Comparison of ENCODE assay signal across 8 cellular contexts in genomic region chr15:72155021-72155621, GRCh38. TPM values are rescaled to one million over a fixed set of nuclear protein-coding genes. Genes with fewer than 3 reads are reported as not detected.
DNase-seq lines count a peak whose midpoint lies in the region; ATAC-seq and FAIRE-seq lines count a peak whose summit lies in the region.

No MANE protein-coding gene starts in this region.

- no peak overlapping the region for H3K4me3 ChIP-seq in BLaER1
- H3K4me3 ChIP-seq in small intestine (ENCODE audit: low read depth in 1 of 2, low read length in 2 of 2), result peak overlapping the region in 1 of 2 donors; percentile 44

- no peaks in the 10 kb centered on the region for H3K27me3 ChIP-seq in BLaER1
- H3K27me3 ChIP-seq in small intestine (ENCODE audit: control insufficient read depth in 2 of 2, insufficient read depth in 2 of 2, low read length in 2 of 2), result no peaks in the 10 kb centered on the region

- no peak overlapping the region for H3K9ac ChIP-seq in BLaER1

- FAIRE-seq in small intestine (lab: Jason Lieb, UNC), result no peak

- H3K4me2 ChIP-seq in BLaER1, result peak overlapping the region; percentile 63; the same call in 1 of the 2 replicates

- H3K9me3 ChIP-seq in BLaER1, result no peaks in the 10 kb centered on the region
- no peaks in the 10 kb centered on the region for H3K9me3 ChIP-seq in small intestine (ENCODE audit: control insufficient read depth, low read depth)

- H3K27ac ChIP-seq in BLaER1 (no peak overlapping the region), angular gyrus (ENCODE audit: low read depth, low read length) (peak overlapping the region; percentile 45), small intestine (ENCODE audit: low read depth in 1 of 2, low read length in 1 of 2) (peak overlapping the region in 1 of 2 donors; percentile 71)

- WGBS in small intestine, 3 donors, result 6 to 39% (median 24%) methylated on average over 14 of the region's 14 CpGs

- no peaks in the 10 kb centered on the region for H4K20me1 ChIP-seq in BLaER1

- ATAC-seq in HG02678 (IDR thresholded peaks at IDR 0.05; ENCODE audit: unreplicated experiment) (no peak), GM19463 (IDR thresholded peaks at IDR 0.05; ENCODE audit: unreplicated experiment) (no peak)

- H3K36me3 ChIP-seq in BLaER1 (no peaks in the 10 kb centered on the region), small intestine (ENCODE audit: control insufficient read depth in 2 of 2, insufficient read depth in 2 of 2, low read length in 2 of 2) (no peaks in the 10 kb centered on the region)

- DNase-seq in NCI-H1048 (lab: John Stamatoyannopoulos, UW) (peak; percentile 35), hypothalamus (lab: John Stamatoyannopoulos, UW) (peak in 39 of 51 donors; percentile 20 to 77 (median 52)), small intestine (peak; percentile 75)
- DNase-seq in activated CD4-positive, CD25-positive, alpha-beta regulatory T cell treated with anti-CD3 and anti-CD28 coated beads, Interleukin-2, amount 50 U/mL, for 72 hours, result no peak

- H3K4me1 ChIP-seq in BLaER1 (no peaks in the 10 kb centered on the region), small intestine (ENCODE audit: control insufficient read depth in 2 of 2, insufficient read depth in 1 of 2, low read depth in 1 of 2, low read length in 1 of 2) (peaks cover 0 to 2% of the 10 kb centered on the region in 2 donors)

RNA-seq across cellular contexts. Expression of gene SENP8, which starts 36.9 kb away (rescaled TPM):
- 1 to 10 TPM in 1 of 3 donors, under 1 TPM in 2; 0.81 to 1.9 (median 0.89) TPM for polyA plus RNA-seq in small intestine

RNA-seq across cellular contexts. Expression of gene MYO9A, which starts 37.2 kb away (rescaled TPM):
- polyA plus RNA-seq in small intestine, result 1 to 10 TPM; 1.6 to 3.6 (median 1.6) TPM

RNA-seq across cellular contexts. Expression of gene GRAMD2A, which starts 42.5 kb away (rescaled TPM):
- polyA plus RNA-seq in small intestine, result 1 to 10 TPM in 2 of 3 donors, under 1 TPM in 1; 0.67 to 7.0 (median 1.4) TPM
